In genomic region chr22:40177738-40178416, GRCh38 we compare ENCODE assay signal across 1 cellular context.
TF ChIP-seq lines count a peak whose summit lies in the region.

A gene with protein sequence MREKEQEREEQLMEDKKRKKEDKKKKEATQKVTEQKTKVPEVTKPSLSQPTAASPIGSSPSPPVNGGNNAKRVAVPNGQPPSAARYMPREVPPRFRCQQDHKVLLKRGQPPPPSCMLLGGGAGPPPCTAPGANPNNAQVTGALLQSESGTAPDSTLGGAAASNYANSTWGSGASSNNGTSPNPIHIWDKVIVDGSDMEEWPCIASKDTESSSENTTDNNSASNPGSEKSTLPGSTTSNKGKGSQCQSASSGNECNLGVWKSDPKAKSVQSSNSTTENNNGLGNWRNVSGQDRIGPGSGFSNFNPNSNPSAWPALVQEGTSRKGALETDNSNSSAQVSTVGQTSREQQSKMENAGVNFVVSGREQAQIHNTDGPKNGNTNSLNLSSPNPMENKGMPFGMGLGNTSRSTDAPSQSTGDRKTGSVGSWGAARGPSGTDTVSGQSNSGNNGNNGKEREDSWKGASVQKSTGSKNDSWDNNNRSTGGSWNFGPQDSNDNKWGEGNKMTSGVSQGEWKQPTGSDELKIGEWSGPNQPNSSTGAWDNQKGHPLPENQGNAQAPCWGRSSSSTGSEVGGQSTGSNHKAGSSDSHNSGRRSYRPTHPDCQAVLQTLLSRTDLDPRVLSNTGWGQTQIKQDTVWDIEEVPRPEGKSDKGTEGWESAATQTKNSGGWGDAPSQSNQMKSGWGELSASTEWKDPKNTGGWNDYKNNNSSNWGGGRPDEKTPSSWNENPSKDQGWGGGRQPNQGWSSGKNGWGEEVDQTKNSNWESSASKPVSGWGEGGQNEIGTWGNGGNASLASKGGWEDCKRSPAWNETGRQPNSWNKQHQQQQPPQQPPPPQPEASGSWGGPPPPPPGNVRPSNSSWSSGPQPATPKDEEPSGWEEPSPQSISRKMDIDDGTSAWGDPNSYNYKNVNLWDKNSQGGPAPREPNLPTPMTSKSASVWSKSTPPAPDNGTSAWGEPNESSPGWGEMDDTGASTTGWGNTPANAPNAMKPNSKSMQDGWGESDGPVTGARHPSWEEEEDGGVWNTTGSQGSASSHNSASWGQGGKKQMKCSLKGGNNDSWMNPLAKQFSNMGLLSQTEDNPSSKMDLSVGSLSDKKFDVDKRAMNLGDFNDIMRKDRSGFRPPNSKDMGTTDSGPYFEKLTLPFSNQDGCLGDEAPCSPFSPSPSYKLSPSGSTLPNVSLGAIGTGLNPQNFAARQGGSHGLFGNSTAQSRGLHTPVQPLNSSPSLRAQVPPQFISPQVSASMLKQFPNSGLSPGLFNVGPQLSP (N-terminal part only) (plus strand): TSS chr22:40177925. CDS start chr22:40178136, 211 bp downstream.

TF ChIP-seq in GM12878, 131 proteins besides CTCF, POLR2A, EP300 and RAD21 (continued from another document):
- TF ChIP-seq, protein P1, sequence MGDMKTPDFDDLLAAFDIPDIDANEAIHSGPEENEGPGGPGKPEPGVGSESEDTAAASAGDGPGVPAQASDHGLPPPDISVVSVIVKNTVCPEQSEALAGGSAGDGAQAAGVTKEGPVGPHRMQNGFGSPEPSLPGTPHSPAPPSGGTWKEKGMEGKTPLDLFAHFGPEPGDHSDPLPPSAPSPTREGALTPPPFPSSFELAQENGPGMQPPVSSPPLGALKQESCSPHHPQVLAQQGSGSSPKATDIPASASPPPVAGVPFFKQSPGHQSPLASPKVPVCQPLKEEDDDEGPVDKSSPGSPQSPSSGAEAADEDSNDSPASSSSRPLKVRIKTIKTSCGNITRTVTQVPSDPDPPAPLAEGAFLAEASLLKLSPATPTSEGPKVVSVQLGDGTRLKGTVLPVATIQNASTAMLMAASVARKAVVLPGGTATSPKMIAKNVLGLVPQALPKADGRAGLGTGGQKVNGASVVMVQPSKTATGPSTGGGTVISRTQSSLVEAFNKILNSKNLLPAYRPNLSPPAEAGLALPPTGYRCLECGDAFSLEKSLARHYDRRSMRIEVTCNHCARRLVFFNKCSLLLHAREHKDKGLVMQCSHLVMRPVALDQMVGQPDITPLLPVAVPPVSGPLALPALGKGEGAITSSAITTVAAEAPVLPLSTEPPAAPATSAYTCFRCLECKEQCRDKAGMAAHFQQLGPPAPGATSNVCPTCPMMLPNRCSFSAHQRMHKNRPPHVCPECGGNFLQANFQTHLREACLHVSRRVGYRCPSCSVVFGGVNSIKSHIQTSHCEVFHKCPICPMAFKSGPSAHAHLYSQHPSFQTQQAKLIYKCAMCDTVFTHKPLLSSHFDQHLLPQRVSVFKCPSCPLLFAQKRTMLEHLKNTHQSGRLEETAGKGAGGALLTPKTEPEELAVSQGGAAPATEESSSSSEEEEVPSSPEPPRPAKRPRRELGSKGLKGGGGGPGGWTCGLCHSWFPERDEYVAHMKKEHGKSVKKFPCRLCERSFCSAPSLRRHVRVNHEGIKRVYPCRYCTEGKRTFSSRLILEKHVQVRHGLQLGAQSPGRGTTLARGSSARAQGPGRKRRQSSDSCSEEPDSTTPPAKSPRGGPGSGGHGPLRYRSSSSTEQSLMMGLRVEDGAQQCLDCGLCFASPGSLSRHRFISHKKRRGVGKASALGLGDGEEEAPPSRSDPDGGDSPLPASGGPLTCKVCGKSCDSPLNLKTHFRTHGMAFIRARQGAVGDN (IDR thresholded peaks at IDR 0.05), result peak; percentile 17; the same call in 1 of the 2 replicates
